ENCODE assay signal across 11 cellular contexts in genomic region chr15:59251001-59251845, GRCh38. TPM values are rescaled to one million over a fixed set of nuclear protein-coding genes. Genes with fewer than 3 reads are reported as not detected.
DNase-seq lines count a peak whose midpoint lies in the region; ATAC-seq and TF ChIP-seq lines count a peak whose summit lies in the region.
"Had no signal": no experiment of that assay in that cellular context is flagged by ENCODE, and none has a peak within 500 bp of the region (broad histone marks: within the 10 kb centered on the region; RNA-seq: fewer than 3 reads in every experiment).

No MANE protein-coding gene starts in this region.

- no peaks in the 10 kb centered on the region for H4K20me1 ChIP-seq in OCI-LY3 (ENCODE audit: insufficient read depth, low read length)

- peak overlapping the region; percentile 34 for H3K4me3 Mint-ChIP-seq in Calu3 (ENCODE audit: low read depth, unreplicated experiment)
- H3K4me3 Mint-ChIP-seq: activated T-cell treated with anti-CD3 and anti-CD28 coated beads, Interleukin-2, amount 50 U/mL, for 72 hours had no signal

- peak overlapping the region; percentile 77 for H3K4me2 ChIP-seq in OCI-LY3 (ENCODE audit: low read length)

- H3K4me3 ChIP-seq in OCI-LY3 (ENCODE audit: low read length) (peak overlapping the region; percentile 51), heart left ventricle (no peak overlapping the region), stomach (no peak overlapping the region)

- no peaks in the 10 kb centered on the region for H3K27me3 ChIP-seq in OCI-LY3 (ENCODE audit: low read depth, low read length)
- H3K27me3 ChIP-seq in heart left ventricle, result no peaks in the 10 kb centered on the region
- no peaks in the 10 kb centered on the region for H3K27me3 ChIP-seq in stomach

- H2AFZ ChIP-seq in OCI-LY3 (ENCODE audit: low read depth, low read length), result no peak overlapping the region

- H3K79me2 ChIP-seq in OCI-LY3 (ENCODE audit: low read length), result no peaks in the 10 kb centered on the region; the same call in 1 of the 2 replicates

- no TSS peak for BruUV-seq in Calu3 (replicated peaks; lab: Mats Ljungman, UMichigan)

- H3K4me1 ChIP-seq in OCI-LY3 (ENCODE audit: low read length), result peaks cover 60% of the 10 kb centered on the region
- peaks cover 0 to 17% (median 4%) of the 10 kb centered on the region in 12 donors for H3K4me1 ChIP-seq in heart left ventricle
- H3K4me1 ChIP-seq in stomach, result peaks cover 0 to 19% (median 4%) of the 10 kb centered on the region in 4 donors

- H3K9ac ChIP-seq in OCI-LY3 (ENCODE audit: low read length), result peak overlapping the region; percentile 21; the same call in 1 of the 2 replicates

- CTCF ChIA-PET in Calu3 (lab: Charles Lee), result no interaction called here

- no peaks in the 10 kb centered on the region for H3K9me3 Mint-ChIP-seq in Calu3 (ENCODE audit: low read depth, unreplicated experiment)
- H3K9me3 Mint-ChIP-seq: activated T-cell treated with anti-CD3 and anti-CD28 coated beads, Interleukin-2, amount 50 U/mL, for 72 hours had no signal

- no peak for TF ChIP-seq CTCF in Calu3 (IDR thresholded peaks at IDR 0.05; ENCODE audit: unreplicated experiment)
- TF ChIP-seq CTCF in OCI-LY3 (IDR thresholded peaks at IDR 0.05; ENCODE audit: low read depth, low read length), result no peak
- TF ChIP-seq CTCF in heart left ventricle (IDR thresholded peaks at IDR 0.05), result no peak
- no peak for TF ChIP-seq CTCF in stomach (IDR thresholded peaks at IDR 0.05)

- peaks cover 72% of the 10 kb centered on the region for H3K4me1 Mint-ChIP-seq in Calu3 (ENCODE audit: low read depth, unreplicated experiment)

- H3K36me3 ChIP-seq in OCI-LY3 (replicated peaks; ENCODE audit: low read depth, low read length) (peaks cover 7% of the 10 kb centered on the region), heart left ventricle (peaks cover 0 to 28% (median 18%) of the 10 kb centered on the region in 9 donors), stomach (peaks cover 0 to 21% (median 12%) of the 10 kb centered on the region in 4 donors)

- WGBS in heart left ventricle, 4 donors, result 77 to 90% (median 81%) methylated on average over 7 of the region's 7 CpGs
- 71 to 80% (median 77%) methylated on average over 7 of the region's 7 CpGs for WGBS in stomach, 5 donors

- intact Hi-C loops in Calu3 (cut with micrococcal nuclease; ENCODE audit: unreplicated experiment), result loop anchor here (1.0 kb wide), 1 partner anchor 78 kb away; no protein-coding TSS in a partner anchor
- intact Hi-C loops in left cardiac atrium (cut with DNase I), result no loop called here
- intact Hi-C loops in heart left ventricle (cut with DNase I), result loop anchor here in 2 of 10 donors (5.0 kb wide), 1 partner anchor 121 kb away; the partner anchor contains the start of gene MYO1E (in 2 of the 2)
- intact Hi-C loops in stomach (cut with DNase I; ENCODE audit: low total_unique reads), result no loop called here

- H3K36me3 Mint-ChIP-seq in Calu3 (ENCODE audit: insufficient read depth, unreplicated experiment), result peaks cover 84% of the 10 kb centered on the region

- H3K27ac ChIP-seq in OCI-LY3 (ENCODE audit: low read length) (peak overlapping the region; percentile 50), heart left ventricle (no peak overlapping the region), stomach (no peak overlapping the region)

- ATAC-seq in GM18909 (IDR thresholded peaks at IDR 0.05; ENCODE audit: poor library complexity, unreplicated experiment), result peak; percentile 50
- ATAC-seq in HG02884 (IDR thresholded peaks at IDR 0.05; ENCODE audit: unreplicated experiment), result peak; percentile 58
- no peak for ATAC-seq in left cardiac atrium
- ATAC-seq in heart left ventricle, result no peak
- ATAC-seq: activated T-cell treated with anti-CD3 and anti-CD28 coated beads, Interleukin-2, amount 50 U/mL, for 72 hours had no signal

- no peak for DNase-seq in Calu3
- DNase-seq in mesenteric fat pad (ENCODE audit: low spot score), result no peak
- no peak for DNase-seq in left cardiac atrium
- DNase-seq in heart left ventricle, result no peak
- DNase-seq in stomach, result no peak
- DNase-seq: activated T-cell treated with anti-CD3 and anti-CD28 coated beads, Interleukin-2, amount 50 U/mL, for 72 hours had no signal

- no peaks in the 10 kb centered on the region for H3K27me3 Mint-ChIP-seq in Calu3 (ENCODE audit: unreplicated experiment)

- no peak for TF ChIP-seq EP300 in stomach (IDR thresholded peaks at IDR 0.05)

- no peak for TF ChIP-seq POLR2A in heart left ventricle (IDR thresholded peaks at IDR 0.05)
- no peak for TF ChIP-seq POLR2A in stomach (IDR thresholded peaks at IDR 0.05)

- H3K9me3 ChIP-seq in OCI-LY3 (ENCODE audit: insufficient read depth, low read length), result no peaks in the 10 kb centered on the region
- no peaks in the 10 kb centered on the region for H3K9me3 ChIP-seq in heart left ventricle
- H3K9me3 ChIP-seq in stomach, result no peaks in the 10 kb centered on the region

- peak overlapping the region; percentile 87 for H3K27ac Mint-ChIP-seq in Calu3 (ENCODE audit: unreplicated experiment)
- H3K27ac Mint-ChIP-seq: activated T-cell treated with anti-CD3 and anti-CD28 coated beads, Interleukin-2, amount 50 U/mL, for 72 hours had no signal

RNA-seq across cellular contexts. Expression of gene LDHAL6B, which starts 44.6 kb away (rescaled TPM):
- total RNA-seq in Calu3 (2022) (not detected in 2 replicates), mesenteric fat pad (not detected), left cardiac atrium (not detected), heart left ventricle (not detected), stomach (not detected)
- polyA plus RNA-seq in heart left ventricle (not detected), stomach (not detected)
- total RNA-seq: activated T-cell treated with anti-CD3 and anti-CD28 coated beads, Interleukin-2, amount 50 U/mL, for 72 hours; LHCN-M2; osteocyte had no signal

Comparison
In these comparisons a context has a peak if more than half of its experiments do, and no peak if none do; other contexts are left out.
1. ATAC-seq: peak in GM18909 (single experiment) and HG02884 (single experiment); none in left cardiac atrium (0 of 2) and heart left ventricle (0 of 4).